Comparison of ENCODE assay signal across 1 cellular context in the genomic region with DNA sequence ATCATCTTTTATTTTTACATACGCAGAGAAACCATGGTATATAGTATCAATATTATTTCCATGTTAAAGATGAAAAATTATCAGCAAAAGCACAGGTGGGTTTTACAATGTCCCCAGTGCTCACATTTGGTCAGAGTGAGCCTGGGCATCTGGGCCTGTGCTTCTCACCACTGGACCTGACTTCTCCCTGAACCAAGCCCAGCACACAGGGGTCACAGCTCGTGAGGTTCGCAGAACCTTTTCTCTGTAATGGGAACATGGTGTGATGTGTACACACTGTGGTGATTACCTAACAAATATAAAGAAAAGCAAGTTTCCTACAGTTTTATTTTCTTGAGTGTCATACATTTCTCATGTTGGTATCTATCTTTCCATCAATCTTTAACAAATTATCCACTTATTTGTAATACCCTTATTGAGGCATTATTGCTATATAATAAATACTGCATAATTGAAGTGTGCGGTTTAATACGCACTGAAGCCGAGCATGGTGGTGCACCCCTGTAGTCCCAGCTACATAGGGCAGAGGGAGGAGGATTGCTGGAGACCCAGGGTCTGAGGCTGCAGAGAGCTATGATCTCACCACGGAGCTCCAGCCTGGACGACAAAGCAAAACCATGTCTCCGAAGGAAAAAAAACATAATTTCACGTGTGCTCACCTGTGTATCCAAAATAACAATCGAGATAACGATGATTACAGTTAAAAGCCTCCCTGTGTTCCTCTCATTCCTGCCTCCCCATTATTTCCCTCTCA.
A peak's percentile ranks its signal among the peaks of the same experiment; 100 is the strongest.
TF ChIP-seq lines count a peak whose summit lies in the region.

No MANE protein-coding gene starts in this region.

TF ChIP-seq in GM12878, 131 proteins besides CTCF, POLR2A, EP300 and RAD21 (continued from another document):
- TF ChIP-seq CEBPB (IDR thresholded peaks at IDR 0.05; ENCODE audit: borderline replicate concordance in 1 of 2, low read depth in 2 of 2, low read length in 2 of 2) (no peak), CBX3 (IDR thresholded peaks at IDR 0.05; ENCODE audit: borderline replicate concordance, low read depth) (no peak), BACH1 (IDR thresholded peaks at IDR 0.05; ENCODE audit: borderline replicate concordance) (peak; percentile 38; the same call in 1 of the 2 replicates), BRCA1 (IDR thresholded peaks at IDR 0.05; ENCODE audit: low read depth, low read length) (no peak), RCOR1 (conservative IDR thresholded peaks at IDR 0.05; ENCODE audit: low read depth, low read length) (no peak)
- TF ChIP-seq, protein P1, sequence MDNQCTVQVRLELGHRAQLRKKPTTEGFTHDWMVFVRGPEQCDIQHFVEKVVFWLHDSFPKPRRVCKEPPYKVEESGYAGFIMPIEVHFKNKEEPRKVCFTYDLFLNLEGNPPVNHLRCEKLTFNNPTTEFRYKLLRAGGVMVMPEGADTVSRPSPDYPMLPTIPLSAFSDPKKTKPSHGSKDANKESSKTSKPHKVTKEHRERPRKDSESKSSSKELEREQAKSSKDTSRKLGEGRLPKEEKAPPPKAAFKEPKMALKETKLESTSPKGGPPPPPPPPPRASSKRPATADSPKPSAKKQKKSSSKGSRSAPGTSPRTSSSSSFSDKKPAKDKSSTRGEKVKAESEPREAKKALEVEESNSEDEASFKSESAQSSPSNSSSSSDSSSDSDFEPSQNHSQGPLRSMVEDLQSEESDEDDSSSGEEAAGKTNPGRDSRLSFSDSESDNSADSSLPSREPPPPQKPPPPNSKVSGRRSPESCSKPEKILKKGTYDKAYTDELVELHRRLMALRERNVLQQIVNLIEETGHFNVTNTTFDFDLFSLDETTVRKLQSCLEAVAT (IDR thresholded peaks at IDR 0.05), result peak; percentile 72
- TF ChIP-seq, protein P2, sequence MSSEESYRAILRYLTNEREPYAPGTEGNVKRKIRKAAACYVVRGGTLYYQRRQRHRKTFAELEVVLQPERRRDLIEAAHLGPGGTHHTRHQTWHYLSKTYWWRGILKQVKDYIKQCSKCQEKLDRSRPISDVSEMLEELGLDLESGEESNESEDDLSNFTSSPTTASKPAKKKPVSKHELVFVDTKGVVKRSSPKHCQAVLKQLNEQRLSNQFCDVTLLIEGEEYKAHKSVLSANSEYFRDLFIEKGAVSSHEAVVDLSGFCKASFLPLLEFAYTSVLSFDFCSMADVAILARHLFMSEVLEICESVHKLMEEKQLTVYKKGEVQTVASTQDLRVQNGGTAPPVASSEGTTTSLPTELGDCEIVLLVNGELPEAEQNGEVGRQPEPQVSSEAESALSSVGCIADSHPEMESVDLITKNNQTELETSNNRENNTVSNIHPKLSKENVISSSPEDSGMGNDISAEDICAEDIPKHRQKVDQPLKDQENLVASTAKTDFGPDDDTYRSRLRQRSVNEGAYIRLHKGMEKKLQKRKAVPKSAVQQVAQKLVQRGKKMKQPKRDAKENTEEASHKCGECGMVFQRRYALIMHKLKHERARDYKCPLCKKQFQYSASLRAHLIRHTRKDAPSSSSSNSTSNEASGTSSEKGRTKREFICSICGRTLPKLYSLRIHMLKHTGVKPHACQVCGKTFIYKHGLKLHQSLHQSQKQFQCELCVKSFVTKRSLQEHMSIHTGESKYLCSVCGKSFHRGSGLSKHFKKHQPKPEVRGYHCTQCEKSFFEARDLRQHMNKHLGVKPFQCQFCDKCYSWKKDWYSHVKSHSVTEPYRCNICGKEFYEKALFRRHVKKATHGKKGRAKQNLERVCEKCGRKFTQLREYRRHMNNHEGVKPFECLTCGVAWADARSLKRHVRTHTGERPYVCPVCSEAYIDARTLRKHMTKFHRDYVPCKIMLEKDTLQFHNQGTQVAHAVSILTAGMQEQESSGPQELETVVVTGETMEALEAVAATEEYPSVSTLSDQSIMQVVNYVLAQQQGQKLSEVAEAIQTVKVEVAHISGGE (CRISPR knock-in tag; IDR thresholded peaks at IDR 0.05), result peak; percentile 44; the same call in 1 of the 2 replicates
- TF ChIP-seq, protein P3, sequence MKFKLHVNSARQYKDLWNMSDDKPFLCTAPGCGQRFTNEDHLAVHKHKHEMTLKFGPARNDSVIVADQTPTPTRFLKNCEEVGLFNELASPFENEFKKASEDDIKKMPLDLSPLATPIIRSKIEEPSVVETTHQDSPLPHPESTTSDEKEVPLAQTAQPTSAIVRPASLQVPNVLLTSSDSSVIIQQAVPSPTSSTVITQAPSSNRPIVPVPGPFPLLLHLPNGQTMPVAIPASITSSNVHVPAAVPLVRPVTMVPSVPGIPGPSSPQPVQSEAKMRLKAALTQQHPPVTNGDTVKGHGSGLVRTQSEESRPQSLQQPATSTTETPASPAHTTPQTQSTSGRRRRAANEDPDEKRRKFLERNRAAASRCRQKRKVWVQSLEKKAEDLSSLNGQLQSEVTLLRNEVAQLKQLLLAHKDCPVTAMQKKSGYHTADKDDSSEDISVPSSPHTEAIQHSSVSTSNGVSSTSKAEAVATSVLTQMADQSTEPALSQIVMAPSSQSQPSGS (IDR thresholded peaks at IDR 0.05; ENCODE audit: low read length), result no peak
- TF ChIP-seq, protein P4, sequence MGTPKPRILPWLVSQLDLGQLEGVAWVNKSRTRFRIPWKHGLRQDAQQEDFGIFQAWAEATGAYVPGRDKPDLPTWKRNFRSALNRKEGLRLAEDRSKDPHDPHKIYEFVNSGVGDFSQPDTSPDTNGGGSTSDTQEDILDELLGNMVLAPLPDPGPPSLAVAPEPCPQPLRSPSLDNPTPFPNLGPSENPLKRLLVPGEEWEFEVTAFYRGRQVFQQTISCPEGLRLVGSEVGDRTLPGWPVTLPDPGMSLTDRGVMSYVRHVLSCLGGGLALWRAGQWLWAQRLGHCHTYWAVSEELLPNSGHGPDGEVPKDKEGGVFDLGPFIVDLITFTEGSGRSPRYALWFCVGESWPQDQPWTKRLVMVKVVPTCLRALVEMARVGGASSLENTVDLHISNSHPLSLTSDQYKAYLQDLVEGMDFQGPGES (IDR thresholded peaks at IDR 0.05), result no peak
